14 cellular contexts compared by ENCODE assay signal in the genomic region with DNA sequence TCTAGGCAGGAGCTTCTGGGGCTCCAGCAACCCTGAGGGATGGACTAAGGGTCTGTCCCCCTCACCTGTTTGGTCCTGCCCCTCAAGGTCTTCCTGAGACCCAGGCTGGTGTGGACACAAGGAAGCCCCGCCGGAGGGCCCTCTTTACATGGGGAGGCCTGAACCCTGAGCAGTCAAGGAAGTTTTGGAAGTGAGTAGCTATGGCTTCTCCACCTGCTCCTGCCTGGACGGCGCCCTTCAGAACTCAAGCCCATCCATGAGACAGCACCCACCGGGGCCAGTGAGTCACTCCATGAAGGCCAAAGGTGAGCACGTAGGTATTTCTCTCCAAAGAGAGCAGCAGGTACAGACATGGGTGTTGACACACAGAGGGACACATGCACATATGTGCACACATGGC.
"Had no signal": no experiment of that assay in that cellular context is flagged by ENCODE, and none has a peak within 500 bp of the region (broad histone marks: within the 10 kb centered on the region; RNA-seq: fewer than 3 reads in every experiment).

No MANE protein-coding gene starts in this region.

- H3K27ac Mint-ChIP-seq: activated CD4-positive, alpha-beta memory T cell treated with anti-CD3 and anti-CD28 coated beads, Interleukin-2, amount 10 ng/mL, durations not matched to agents 7 days and 5 days; activated CD4-positive, alpha-beta T cell treated with anti-CD3 and anti-CD28 coated beads for 36 hours; activated naive CD4-positive, alpha-beta T cell treated with anti-CD3 and anti-CD28 coated beads, Interleukin-2, amount 50 U/mL, for 72 hours; activated T-helper 17 cell treated with anti-CD3 and anti-CD28 coated beads, Interleukin-2, amount 50 U/mL, for 72 hours; memory B cell had no signal

- ATAC-seq: activated CD4-positive, alpha-beta T cell treated with anti-CD3 and anti-CD28 coated beads for 36 hours; activated naive CD4-positive, alpha-beta T cell treated with anti-CD3 and anti-CD28 coated beads, Interleukin-2, amount 50 U/mL, for 72 hours; activated T-helper 17 cell treated with anti-CD3 and anti-CD28 coated beads, Interleukin-2, amount 50 U/mL, for 72 hours; esophagus mucosa; stimulated activated naive CD8-positive, alpha-beta T cell treated with anti-CD3 and anti-CD28 coated beads, Interleukin-15, Interleukin-2, amounts not matched to agents 100 U/mL and 50 U/mL, for 24 hours had no signal

- H3K27me3 ChIP-seq: brain microvascular endothelial cell had no signal

- H3K27me3 Mint-ChIP-seq: activated CD4-positive, alpha-beta memory T cell treated with anti-CD3 and anti-CD28 coated beads, Interleukin-2, amount 10 ng/mL, durations not matched to agents 7 days and 5 days; activated CD4-positive, alpha-beta T cell treated with anti-CD3 and anti-CD28 coated beads for 36 hours; activated T-helper 17 cell treated with anti-CD3 and anti-CD28 coated beads, Interleukin-2, amount 50 U/mL, for 72 hours had no signal

- DNase-seq: activated CD4-positive, alpha-beta memory T cell treated with anti-CD3 and anti-CD28 coated beads, Interleukin-2, amount 10 ng/mL, durations not matched to agents 7 days and 5 days; activated CD4-positive, alpha-beta T cell treated with anti-CD3 and anti-CD28 coated beads for 36 hours; activated CD8-positive, alpha-beta memory T cell treated with anti-CD3 and anti-CD28 coated beads, Interleukin-2, amount 50 U/mL, for 48 hours; brain microvascular endothelial cell; cerebellar nuclear complex; stimulated activated CD4-positive, alpha-beta T cell treated with anti-CD3 and anti-CD28 coated beads, Interleukin-4, amount 100 ng/mL, for 1 hour; stimulated activated CD8-positive, alpha-beta memory T cell treated with anti-CD3 and anti-CD28 coated beads, Interleukin-4, amount 100 ng/mL, for 48 hours; stimulated activated naive CD8-positive, alpha-beta T cell treated with anti-CD3 and anti-CD28 coated beads, Interleukin-15, Interleukin-2, amounts not matched to agents 100 U/mL and 50 U/mL, for 24 hours; T-helper 9 cell had no signal

- H3K27ac ChIP-seq: brain microvascular endothelial cell had no signal

- H3K4me1 Mint-ChIP-seq: activated CD4-positive, alpha-beta T cell treated with anti-CD3 and anti-CD28 coated beads for 36 hours; activated T-helper 17 cell treated with anti-CD3 and anti-CD28 coated beads, Interleukin-2, amount 50 U/mL, for 72 hours; neural crest cell had no signal

- H3K9me3 Mint-ChIP-seq: activated naive CD4-positive, alpha-beta T cell treated with anti-CD3 and anti-CD28 coated beads, Interleukin-2, amount 50 U/mL, for 72 hours; activated T-helper 17 cell treated with anti-CD3 and anti-CD28 coated beads, Interleukin-2, amount 50 U/mL, for 72 hours; memory B cell; neural crest cell had no signal

- H3K36me3 Mint-ChIP-seq: activated naive CD4-positive, alpha-beta T cell treated with anti-CD3 and anti-CD28 coated beads, Interleukin-2, amount 50 U/mL, for 72 hours; memory B cell had no signal

- H3K4me3 Mint-ChIP-seq: activated CD4-positive, alpha-beta memory T cell treated with anti-CD3 and anti-CD28 coated beads, Interleukin-2, amount 10 ng/mL, durations not matched to agents 7 days and 5 days; activated CD4-positive, alpha-beta T cell treated with anti-CD3 and anti-CD28 coated beads for 36 hours; activated T-helper 17 cell treated with anti-CD3 and anti-CD28 coated beads, Interleukin-2, amount 50 U/mL, for 72 hours; memory B cell; neural crest cell had no signal

- H3K36me3 ChIP-seq: brain microvascular endothelial cell had no signal
